In genomic region chr14:103713304-103714062, GRCh38 we compare ENCODE assay signal across 12 cellular contexts. TPM values are rescaled to one million over a fixed set of nuclear protein-coding genes. Genes with fewer than 3 reads are reported as not detected.
A peak's percentile ranks its signal among the peaks of the same experiment; 100 is the strongest.
DNase-seq lines count a peak whose midpoint lies in the region; ATAC-seq and TF ChIP-seq lines count a peak whose summit lies in the region.
"Had no signal": no experiment of that assay in that cellular context is flagged by ENCODE, and none has a peak within 500 bp of the region (broad histone marks: within the 10 kb centered on the region; RNA-seq: fewer than 3 reads in every experiment).

No MANE protein-coding gene starts in this region.

- H3K4me3 Mint-ChIP-seq in brain (peak overlapping the region; percentile 87 to 97 (median 94)), nephron (peak overlapping the region; percentile 76 to 90 (median 87))

- DNase-seq in ELR (ENCODE audit: low read depth) = peak; percentile 37
- no peak for DNase-seq in MG63
- no peak for DNase-seq in sciatic nerve (ENCODE audit: low spot score)
- no peak for DNase-seq in WERI-Rb-1
- DNase-seq in NAMALWA (ENCODE audit: low spot score) = no peak
- DNase-seq: activated CD8-positive, alpha-beta memory T cell treated with anti-CD3 and anti-CD28 coated beads, Interleukin-2, amount 50 U/mL, for 4 hours; kidney; NCI-H1694 had no signal

- peaks cover 10% of the 10 kb centered on the region for H3K27me3 Mint-ChIP-seq in brain
- no peaks in the 10 kb centered on the region for H3K27me3 Mint-ChIP-seq in nephron (ENCODE audit: low read depth)

- H3K27ac Mint-ChIP-seq in brain (peak overlapping the region in 4 of 5 experiments; percentile 24 to 84 (median 37)), nephron (no peak overlapping the region)

- intact Hi-C loops in sciatic nerve (cut with DNase I) = no loop called here

- H3K9me3 ChIP-seq in MG63 (no peaks in the 10 kb centered on the region), WERI-Rb-1 (ENCODE audit: severe bottlenecking) (no peaks in the 10 kb centered on the region)
- H3K9me3 ChIP-seq: right atrium auricular region had no signal

- TF ChIP-seq CTCF in brain (conservative IDR thresholded peaks at IDR 0.05) (no peak), nephron (IDR thresholded peaks at IDR 0.05; ENCODE audit: unreplicated experiment in 3 of 3) (no peak), WERI-Rb-1 (IDR thresholded peaks at IDR 0.05; ENCODE audit: low read depth, low read length) (no peak)

- no peaks in the 10 kb centered on the region for H3K27me3 ChIP-seq in MG63
- H3K27me3 ChIP-seq in WERI-Rb-1 (ENCODE audit: insufficient read depth, low read depth, severe bottlenecking) = no peaks in the 10 kb centered on the region
- H3K27me3 ChIP-seq: right atrium auricular region had no signal

- H3K4me3 ChIP-seq in MG63 = peak overlapping the region; percentile 64
- no peak overlapping the region for H3K4me3 ChIP-seq in WERI-Rb-1 (ENCODE audit: low read depth, low read length)
- H3K4me3 ChIP-seq: right atrium auricular region had no signal

- ATAC-seq in sciatic nerve = no peak
- no peak for ATAC-seq in GM21825 (IDR thresholded peaks at IDR 0.05; ENCODE audit: unreplicated experiment)

- H3K36me3 ChIP-seq in MG63 = no peaks in the 10 kb centered on the region
- H3K36me3 ChIP-seq in WERI-Rb-1 = peaks cover 56% of the 10 kb centered on the region
- H3K36me3 ChIP-seq: right atrium auricular region had no signal

- peaks cover 41% of the 10 kb centered on the region for H3K4me1 Mint-ChIP-seq in brain
- peaks cover 32% of the 10 kb centered on the region for H3K4me1 Mint-ChIP-seq in nephron

- H3K27ac ChIP-seq in WERI-Rb-1 = no peak overlapping the region
- H3K27ac ChIP-seq: right atrium auricular region had no signal

- H3K36me3 Mint-ChIP-seq in brain = peaks cover 8% of the 10 kb centered on the region
- H3K36me3 Mint-ChIP-seq in nephron (ENCODE audit: low read depth) = peaks cover 7% of the 10 kb centered on the region

- peaks cover 0 to 2% (median 0%) of the 10 kb centered on the region in 5 experiments for H3K9me3 Mint-ChIP-seq in brain
- no peaks in the 10 kb centered on the region for H3K9me3 Mint-ChIP-seq in nephron

RNA-seq across cellular contexts. Expression of gene XRCC3, which starts 1.8 kb away (rescaled TPM):
- 31.5 and 58.1 TPM in 2 replicates for total RNA-seq in MG63 (2014; rRNA removed; shearing (Covaris generic); ENCODE audit: low replicate concordance)
- polyA plus RNA-seq in brain (ENCODE audit: insufficient read depth, low read depth, low replicate concordance) = 17.5 TPM
- 4.6 TPM for total RNA-seq in sciatic nerve

RNA-seq across cellular contexts. Expression of gene ZFYVE21, which starts 2.1 kb away (rescaled TPM):
- 23.6 and 30.1 TPM in 2 replicates for total RNA-seq in MG63 (2014; rRNA removed; shearing (Covaris generic); ENCODE audit: low replicate concordance)
- polyA plus RNA-seq in brain (ENCODE audit: insufficient read depth, low read depth, low replicate concordance) = 47.5 TPM
- 86.6 TPM for total RNA-seq in sciatic nerve

Comparison
In these comparisons a context has a peak if more than half of its experiments do, and no peak if none do; other contexts are left out.
1. H3K27ac Mint-ChIP-seq: peak in brain (4 of 5); none in nephron (0 of 3).